ENCODE assay signal across 1 cellular context in genomic region chr5:157322581-157322980, GRCh38.
TF ChIP-seq lines count a peak whose summit lies in the region.

No MANE protein-coding gene starts in this region.

TF ChIP-seq in HepG2, 621 proteins besides CTCF, POLR2A, EP300 and RAD21 (continued from another document):
- no peak for TF ChIP-seq ZMAT5 (CRISPR knock-in tag; IDR thresholded peaks at IDR 0.05; ENCODE audit: borderline replicate concordance, low read depth)
- TF ChIP-seq CBX1 (IDR thresholded peaks at IDR 0.05; ENCODE audit: low read depth), result no peak
- no peak for TF ChIP-seq BHLHE40 (IDR thresholded peaks at IDR 0.05; ENCODE audit: low read length)
- TF ChIP-seq MAFK (conservative IDR thresholded peaks at IDR 0.05 in 1 of 2, IDR thresholded peaks at IDR 0.05 in 1 of 2; ENCODE audit: low read length in 2 of 2), result no peak
- TF ChIP-seq ZKSCAN1 (IDR thresholded peaks at IDR 0.05; ENCODE audit: low read length), result no peak
- no peak for TF ChIP-seq ZNF644 (CRISPR knock-in tag; IDR thresholded peaks at IDR 0.05; ENCODE audit: low read depth)
- no peak for TF ChIP-seq ARNT (IDR thresholded peaks at IDR 0.05)
- no peak for TF ChIP-seq ARID3A (IDR thresholded peaks at IDR 0.05; ENCODE audit: low read depth, low read length)
- no peak for TF ChIP-seq ZNF367 (CRISPR knock-in tag; IDR thresholded peaks at IDR 0.05; ENCODE audit: borderline replicate concordance)
- no peak for TF ChIP-seq NR2C2 (CRISPR knock-in tag; IDR thresholded peaks at IDR 0.05; ENCODE audit: borderline replicate concordance)
- TF ChIP-seq EED (CRISPR knock-in tag; IDR thresholded peaks at IDR 0.05), result no peak
